ENCODE assay signal across 26 cellular contexts in the genomic region with DNA sequence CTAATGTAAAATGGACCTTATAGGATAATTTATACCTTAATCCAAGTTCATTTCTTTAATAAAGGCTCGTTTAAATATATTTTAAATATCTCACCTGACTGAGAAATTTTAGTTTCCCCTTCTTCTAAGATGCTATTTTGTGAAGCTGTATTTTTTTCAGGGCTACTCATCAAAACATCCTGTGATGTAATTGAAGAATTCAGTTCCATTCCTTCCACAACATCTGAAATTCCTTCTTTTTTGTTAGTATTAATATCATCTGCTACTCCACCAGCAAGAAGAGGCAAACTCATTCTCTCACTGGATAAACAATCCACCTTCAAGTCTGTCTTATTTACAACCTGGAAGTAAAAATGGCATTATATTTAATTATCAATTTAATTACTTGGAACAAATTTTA.
"Had no signal": no experiment of that assay in that cellular context is flagged by ENCODE, and none has a peak within 500 bp of the region (broad histone marks: within the 10 kb centered on the region; RNA-seq: fewer than 3 reads in every experiment).

No MANE protein-coding gene starts in this region.

- H3K27me3 ChIP-seq: cardiac muscle cell, gastroesophageal sphincter, ovary, right atrium auricular region, tibial artery had no signal

- H3K27me3 Mint-ChIP-seq: activated naive CD8-positive, alpha-beta T cell treated with anti-CD3 and anti-CD28 coated beads, Interleukin-2, amount 10 ng/mL, durations not matched to agents 7 days and 5 days; dendritic cell treated with granulocyte-macrophage colony-stimulating factor and Interleukin-4, amounts not matched to agents 40 ng/mL and 50 ng/mL, for 4 days; natural killer cell treated with Interleukin-12 subunit alpha and Interleukin-12 subunit beta and Interleukin-15 and Interleukin-18, amount 100 ng/mL, for 72 hours; stimulated activated naive CD8-positive, alpha-beta T cell treated with anti-CD3 and anti-CD28 coated beads, Interleukin-15, amount 100 ng/mL, for 72 hours had no signal

- H3K4me1 ChIP-seq: gastroesophageal sphincter, prostate gland, right atrium auricular region, tibial artery had no signal

- H3K4me3 Mint-ChIP-seq: activated naive CD8-positive, alpha-beta T cell treated with anti-CD3 and anti-CD28 coated beads, Interleukin-2, amount 10 ng/mL, durations not matched to agents 7 days and 5 days; activated T-cell treated with anti-CD3 and anti-CD28 coated beads, Interleukin-2, amount 50 U/mL, for 4 hours; dendritic cell treated with granulocyte-macrophage colony-stimulating factor and Interleukin-4, amounts not matched to agents 40 ng/mL and 50 ng/mL, for 4 days; natural killer cell treated with Interleukin-12 subunit alpha and Interleukin-12 subunit beta and Interleukin-15 and Interleukin-18, amount 100 ng/mL, for 72 hours; stimulated activated effector memory CD8-positive, alpha-beta T cell treated with anti-CD3 and anti-CD28 coated beads, Interleukin-12 subunit alpha, Interleukin-12 subunit beta, amount 100 ng/mL, for 72 hours; stimulated activated naive CD8-positive, alpha-beta T cell treated with anti-CD3 and anti-CD28 coated beads, Interleukin-15, amount 100 ng/mL, for 72 hours had no signal

- H3K27ac Mint-ChIP-seq: activated T-helper 2 cell treated with anti-CD3 and anti-CD28 coated beads, Interferon-gamma antibody, Interleukin-2, Interleukin-4, amounts not matched to agents 10 μg/mL and 5 μg/mL and 100 μg/mL, durations not matched to agents 14 hours and 24 hours and 36 hours; dendritic cell treated with granulocyte-macrophage colony-stimulating factor and Interleukin-4, amounts not matched to agents 40 ng/mL and 50 ng/mL, for 4 days; natural killer cell treated with Interleukin-12 subunit alpha and Interleukin-12 subunit beta and Interleukin-15 and Interleukin-18, amount 100 ng/mL, for 72 hours; stimulated activated effector memory CD8-positive, alpha-beta T cell treated with anti-CD3 and anti-CD28 coated beads, Interleukin-12 subunit alpha, Interleukin-12 subunit beta, amount 100 ng/mL, for 72 hours; stimulated activated naive CD8-positive, alpha-beta T cell treated with anti-CD3 and anti-CD28 coated beads, Interleukin-15, amount 100 ng/mL, for 72 hours had no signal

- H3K27ac ChIP-seq: cardiac muscle cell, gastroesophageal sphincter, ovary, prostate gland, right atrium auricular region, skin epidermis, tibial artery had no signal

- H3K36me3 ChIP-seq: ovary, prostate gland, right atrium auricular region had no signal

- H3K9me3 Mint-ChIP-seq: activated naive CD8-positive, alpha-beta T cell treated with anti-CD3 and anti-CD28 coated beads, Interleukin-2, amount 10 ng/mL, durations not matched to agents 7 days and 5 days; activated T-cell treated with anti-CD3 and anti-CD28 coated beads, Interleukin-2, amount 50 U/mL, for 4 hours; activated T-helper 2 cell treated with anti-CD3 and anti-CD28 coated beads, Interferon-gamma antibody, Interleukin-2, Interleukin-4, amounts not matched to agents 10 μg/mL and 5 μg/mL and 100 μg/mL, durations not matched to agents 14 hours and 24 hours and 36 hours; dendritic cell treated with granulocyte-macrophage colony-stimulating factor and Interleukin-4, amounts not matched to agents 40 ng/mL and 50 ng/mL, for 4 days; natural killer cell treated with Interleukin-12 subunit alpha and Interleukin-12 subunit beta and Interleukin-15 and Interleukin-18, amount 100 ng/mL, for 72 hours; stimulated activated effector memory CD8-positive, alpha-beta T cell treated with anti-CD3 and anti-CD28 coated beads, Interleukin-12 subunit alpha, Interleukin-12 subunit beta, amount 100 ng/mL, for 72 hours; stimulated activated naive CD8-positive, alpha-beta T cell treated with anti-CD3 and anti-CD28 coated beads, Interleukin-15, amount 100 ng/mL, for 72 hours had no signal

- H3K9me3 ChIP-seq: gastroesophageal sphincter, ovary, prostate gland, right atrium auricular region, tibial artery had no signal

- ATAC-seq: activated T-cell treated with anti-CD3 and anti-CD28 coated beads, Interleukin-2, amount 50 U/mL, for 4 hours; gastroesophageal sphincter; left ventricle myocardium superior; natural killer cell treated with Interleukin-12 subunit alpha and Interleukin-12 subunit beta and Interleukin-15 and Interleukin-18, amount 100 ng/mL, for 72 hours; stimulated activated effector memory CD8-positive, alpha-beta T cell treated with anti-CD3 and anti-CD28 coated beads, Interleukin-12 subunit alpha, Interleukin-12 subunit beta, amount 100 ng/mL, for 72 hours; stimulated activated naive CD8-positive, alpha-beta T cell treated with anti-CD3 and anti-CD28 coated beads, Interleukin-15, amount 100 ng/mL, for 72 hours had no signal

- H3K4me3 ChIP-seq: cardiac muscle cell, gastroesophageal sphincter, ovary, prostate gland, right atrium auricular region, skin epidermis, tibial artery had no signal

- H3K4me1 Mint-ChIP-seq: stimulated activated effector memory CD8-positive, alpha-beta T cell treated with anti-CD3 and anti-CD28 coated beads, Interleukin-12 subunit alpha, Interleukin-12 subunit beta, amount 100 ng/mL, for 72 hours; stimulated activated naive CD8-positive, alpha-beta T cell treated with anti-CD3 and anti-CD28 coated beads, Interleukin-15, amount 100 ng/mL, for 72 hours had no signal

- DNase-seq: activated CD4-positive, alpha-beta T cell treated with anti-CD3 and anti-CD28 coated beads for 4 hours; activated CD4-positive, alpha-beta T cell treated with anti-CD3 and anti-CD28 coated beads, Interleukin-2, amount 50 U/mL, for 48 hours; activated CD4-positive, CD25-positive, alpha-beta regulatory T cell; activated CD8-positive, alpha-beta memory T cell treated with anti-CD3 and anti-CD28 coated beads, Interleukin-2, amount 50 U/mL, for 48 hours; activated naive CD4-positive, alpha-beta T cell; activated naive CD8-positive, alpha-beta T cell treated with anti-CD3 and anti-CD28 coated beads, Interleukin-2, amount 10 ng/mL, durations not matched to agents 7 days and 5 days; activated T-cell treated with anti-CD3 and anti-CD28 coated beads, Interleukin-2, amount 50 U/mL, for 4 hours; effector CD4-positive, alpha-beta T cell; head of caudate nucleus; hypothalamus; left ventricle myocardium superior; mammary epithelial cell; midbrain; ovary; stimulated activated CD4-positive, alpha-beta T cell treated with anti-CD3 and anti-CD28 coated beads, Interleukin-2, amount 100 ng/mL, for 24 hours; stimulated activated naive CD8-positive, alpha-beta T cell treated with anti-CD3 and anti-CD28 coated beads, Interleukin-15, amount 100 ng/mL, for 72 hours; tibial artery had no signal
